Comparison of ENCODE assay signal across 1 cellular context in the genomic region with DNA sequence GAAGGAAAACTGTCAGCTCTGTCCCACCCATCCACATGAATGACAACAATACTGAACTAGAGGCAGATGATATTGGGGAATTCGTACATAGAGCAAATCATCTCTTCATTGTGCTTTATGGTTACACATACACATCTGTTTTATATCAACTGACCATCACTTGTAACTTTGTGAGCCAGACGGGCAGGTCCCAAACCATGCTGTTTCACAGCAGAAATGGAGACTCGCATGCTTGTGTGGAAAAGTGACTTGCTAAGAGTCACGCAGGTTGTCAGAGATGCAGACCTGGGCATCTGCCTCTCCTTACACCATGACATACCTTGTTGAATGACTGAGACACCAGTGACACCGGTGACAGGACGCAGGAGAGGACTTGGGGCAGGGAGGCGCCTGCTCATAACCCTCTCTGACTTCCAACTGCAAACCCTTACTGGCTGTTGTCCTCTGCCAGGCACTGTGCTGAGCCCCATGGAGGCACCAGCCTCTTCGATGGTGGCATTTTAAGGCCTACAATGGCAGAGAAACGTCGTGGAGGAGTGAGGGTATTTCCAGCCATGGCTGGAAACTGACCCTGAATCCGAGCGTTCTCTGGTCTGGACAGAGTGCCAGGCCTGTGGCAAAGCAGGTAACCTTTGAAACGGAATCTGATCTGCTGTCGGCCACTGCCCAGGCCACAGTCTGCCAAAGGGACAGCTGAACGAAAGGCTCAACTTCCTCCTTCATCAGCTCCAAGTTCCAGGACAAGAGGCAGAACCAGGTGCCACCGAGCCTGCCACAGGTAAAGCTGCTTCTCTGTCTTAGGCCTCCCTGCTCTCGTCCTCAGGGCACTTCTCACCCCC.
A peak's percentile ranks its signal among the peaks of the same experiment; 100 is the strongest.
TF ChIP-seq lines count a peak whose summit lies in the region.

No MANE protein-coding gene starts in this region.

TF ChIP-seq in HepG2, 621 proteins besides CTCF, POLR2A, EP300 and RAD21 (continued from another document):
- TF ChIP-seq, protein P1, sequence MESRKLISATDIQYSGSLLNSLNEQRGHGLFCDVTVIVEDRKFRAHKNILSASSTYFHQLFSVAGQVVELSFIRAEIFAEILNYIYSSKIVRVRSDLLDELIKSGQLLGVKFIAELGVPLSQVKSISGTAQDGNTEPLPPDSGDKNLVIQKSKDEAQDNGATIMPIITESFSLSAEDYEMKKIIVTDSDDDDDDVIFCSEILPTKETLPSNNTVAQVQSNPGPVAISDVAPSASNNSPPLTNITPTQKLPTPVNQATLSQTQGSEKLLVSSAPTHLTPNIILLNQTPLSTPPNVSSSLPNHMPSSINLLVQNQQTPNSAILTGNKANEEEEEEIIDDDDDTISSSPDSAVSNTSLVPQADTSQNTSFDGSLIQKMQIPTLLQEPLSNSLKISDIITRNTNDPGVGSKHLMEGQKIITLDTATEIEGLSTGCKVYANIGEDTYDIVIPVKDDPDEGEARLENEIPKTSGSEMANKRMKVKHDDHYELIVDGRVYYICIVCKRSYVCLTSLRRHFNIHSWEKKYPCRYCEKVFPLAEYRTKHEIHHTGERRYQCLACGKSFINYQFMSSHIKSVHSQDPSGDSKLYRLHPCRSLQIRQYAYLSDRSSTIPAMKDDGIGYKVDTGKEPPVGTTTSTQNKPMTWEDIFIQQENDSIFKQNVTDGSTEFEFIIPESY (CRISPR knock-in tag; IDR thresholded peaks at IDR 0.05): no peak
- TF ChIP-seq ZBTB43 (CRISPR knock-in tag; conservative IDR thresholded peaks at IDR 0.05): no peak
- TF ChIP-seq HNF4G (IDR thresholded peaks at IDR 0.05; ENCODE audit: borderline replicate concordance, low read depth, low read length): no peak
- TF ChIP-seq HNF4G (CRISPR knock-in tag; IDR thresholded peaks at IDR 0.05; ENCODE audit: borderline replicate concordance, low read depth): no peak; the same call in 1 of the 2 replicates
- no peak for TF ChIP-seq ZFP1 (CRISPR knock-in tag; IDR thresholded peaks at IDR 0.05)
- TF ChIP-seq ZNF431 (CRISPR knock-in tag; IDR thresholded peaks at IDR 0.05; ENCODE audit: borderline replicate concordance, low read depth): no peak
- TF ChIP-seq CCAR2 (optimal IDR thresholded peaks at IDR 0.05; ENCODE audit: low read depth, low read length): no peak
- TF ChIP-seq ZNF550 (CRISPR knock-in tag; IDR thresholded peaks at IDR 0.05; ENCODE audit: borderline replicate concordance): no peak
- no peak for TF ChIP-seq SIX4 (CRISPR knock-in tag; IDR thresholded peaks at IDR 0.05)
- TF ChIP-seq, protein P2, sequence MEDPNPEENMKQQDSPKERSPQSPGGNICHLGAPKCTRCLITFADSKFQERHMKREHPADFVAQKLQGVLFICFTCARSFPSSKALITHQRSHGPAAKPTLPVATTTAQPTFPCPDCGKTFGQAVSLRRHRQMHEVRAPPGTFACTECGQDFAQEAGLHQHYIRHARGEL (CRISPR knock-in tag; IDR thresholded peaks at IDR 0.05): 0 out of 2 replicates have a peak, but pooled peaks have one; percentile 68
- TF ChIP-seq ZFYVE20 (CRISPR knock-in tag; IDR thresholded peaks at IDR 0.05; ENCODE audit: borderline replicate concordance, low read depth): no peak
- no peak for TF ChIP-seq MAFF (IDR thresholded peaks at IDR 0.05; ENCODE audit: low read depth, low read length)
- TF ChIP-seq, protein P3, sequence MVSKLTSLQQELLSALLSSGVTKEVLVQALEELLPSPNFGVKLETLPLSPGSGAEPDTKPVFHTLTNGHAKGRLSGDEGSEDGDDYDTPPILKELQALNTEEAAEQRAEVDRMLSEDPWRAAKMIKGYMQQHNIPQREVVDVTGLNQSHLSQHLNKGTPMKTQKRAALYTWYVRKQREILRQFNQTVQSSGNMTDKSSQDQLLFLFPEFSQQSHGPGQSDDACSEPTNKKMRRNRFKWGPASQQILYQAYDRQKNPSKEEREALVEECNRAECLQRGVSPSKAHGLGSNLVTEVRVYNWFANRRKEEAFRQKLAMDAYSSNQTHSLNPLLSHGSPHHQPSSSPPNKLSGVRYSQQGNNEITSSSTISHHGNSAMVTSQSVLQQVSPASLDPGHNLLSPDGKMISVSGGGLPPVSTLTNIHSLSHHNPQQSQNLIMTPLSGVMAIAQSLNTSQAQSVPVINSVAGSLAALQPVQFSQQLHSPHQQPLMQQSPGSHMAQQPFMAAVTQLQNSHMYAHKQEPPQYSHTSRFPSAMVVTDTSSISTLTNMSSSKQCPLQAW (CRISPR knock-in tag; IDR thresholded peaks at IDR 0.05): 0 out of 2 replicates have a peak, but pooled peaks have one; percentile 2
- no peak for TF ChIP-seq KLF9 (CRISPR knock-in tag; IDR thresholded peaks at IDR 0.05; ENCODE audit: low read depth)
- peak; percentile 64; the same call in 1 of the 2 replicates for TF ChIP-seq MTERF4 (CRISPR knock-in tag; IDR thresholded peaks at IDR 0.05)
- TF ChIP-seq, protein P4, sequence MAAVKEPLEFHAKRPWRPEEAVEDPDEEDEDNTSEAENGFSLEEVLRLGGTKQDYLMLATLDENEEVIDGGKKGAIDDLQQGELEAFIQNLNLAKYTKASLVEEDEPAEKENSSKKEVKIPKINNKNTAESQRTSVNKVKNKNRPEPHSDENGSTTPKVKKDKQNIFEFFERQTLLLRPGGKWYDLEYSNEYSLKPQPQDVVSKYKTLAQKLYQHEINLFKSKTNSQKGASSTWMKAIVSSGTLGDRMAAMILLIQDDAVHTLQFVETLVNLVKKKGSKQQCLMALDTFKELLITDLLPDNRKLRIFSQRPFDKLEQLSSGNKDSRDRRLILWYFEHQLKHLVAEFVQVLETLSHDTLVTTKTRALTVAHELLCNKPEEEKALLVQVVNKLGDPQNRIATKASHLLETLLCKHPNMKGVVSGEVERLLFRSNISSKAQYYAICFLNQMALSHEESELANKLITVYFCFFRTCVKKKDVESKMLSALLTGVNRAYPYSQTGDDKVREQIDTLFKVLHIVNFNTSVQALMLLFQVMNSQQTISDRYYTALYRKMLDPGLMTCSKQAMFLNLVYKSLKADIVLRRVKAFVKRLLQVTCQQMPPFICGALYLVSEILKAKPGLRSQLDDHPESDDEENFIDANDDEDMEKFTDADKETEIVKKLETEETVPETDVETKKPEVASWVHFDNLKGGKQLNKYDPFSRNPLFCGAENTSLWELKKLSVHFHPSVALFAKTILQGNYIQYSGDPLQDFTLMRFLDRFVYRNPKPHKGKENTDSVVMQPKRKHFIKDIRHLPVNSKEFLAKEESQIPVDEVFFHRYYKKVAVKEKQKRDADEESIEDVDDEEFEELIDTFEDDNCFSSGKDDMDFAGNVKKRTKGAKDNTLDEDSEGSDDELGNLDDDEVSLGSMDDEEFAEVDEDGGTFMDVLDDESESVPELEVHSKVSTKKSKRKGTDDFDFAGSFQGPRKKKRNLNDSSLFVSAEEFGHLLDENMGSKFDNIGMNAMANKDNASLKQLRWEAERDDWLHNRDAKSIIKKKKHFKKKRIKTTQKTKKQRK (IDR thresholded peaks at IDR 0.05; ENCODE audit: low read length): no peak
- TF ChIP-seq ZBTB38 (CRISPR knock-in tag; IDR thresholded peaks at IDR 0.05): peak; percentile 69; the same call in 1 of the 2 replicates
- no peak for TF ChIP-seq JDP2 (CRISPR knock-in tag; IDR thresholded peaks at IDR 0.05; ENCODE audit: borderline replicate concordance)
- no peak for TF ChIP-seq GATAD2A (CRISPR knock-in tag; IDR thresholded peaks at IDR 0.05)
- no peak for TF ChIP-seq ZNF44 (CRISPR knock-in tag; IDR thresholded peaks at IDR 0.05)
- no peak for TF ChIP-seq SMARCE1 (IDR thresholded peaks at IDR 0.05; ENCODE audit: borderline replicate concordance)
- TF ChIP-seq ZNF761 (CRISPR knock-in tag; conservative IDR thresholded peaks at IDR 0.05): no peak
- no peak for TF ChIP-seq ETV6 (CRISPR knock-in tag; conservative IDR thresholded peaks at IDR 0.05)
- no peak for TF ChIP-seq SP4 (CRISPR knock-in tag; IDR thresholded peaks at IDR 0.05)
